14 cellular contexts compared by ENCODE assay signal in the genomic region with DNA sequence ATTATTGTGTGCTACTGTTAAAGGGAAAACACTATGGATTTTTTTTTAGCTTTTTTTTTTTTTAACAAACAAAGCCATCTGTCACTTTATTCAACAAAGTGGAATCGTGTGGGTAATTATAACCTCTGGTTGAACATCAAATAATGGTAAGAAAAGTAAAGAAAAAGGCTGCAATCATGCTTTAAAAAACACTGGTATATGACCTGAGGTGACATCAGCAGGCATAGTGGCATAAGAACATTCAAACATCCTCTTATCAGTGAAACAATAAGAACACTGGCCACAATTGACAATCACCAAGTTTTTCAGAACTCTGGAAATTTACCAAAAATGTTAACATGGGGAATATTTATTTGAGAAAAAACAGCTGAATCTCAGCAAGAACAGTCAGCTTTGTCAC.
"Had no signal": no experiment of that assay in that cellular context is flagged by ENCODE, and none has a peak within 500 bp of the region (broad histone marks: within the 10 kb centered on the region; RNA-seq: fewer than 3 reads in every experiment).

No MANE protein-coding gene starts in this region.

- FAIRE-seq: colon had no signal

- ATAC-seq: gastroesophageal sphincter; left lobe of liver; stimulated activated naive CD8-positive, alpha-beta T cell treated with anti-CD3 and anti-CD28 coated beads, Interleukin-15, amount 100 ng/mL, for 72 hours had no signal

- DNase-seq: activated CD4-positive, alpha-beta T cell treated with anti-CD3 and anti-CD28 coated beads for 1 hour; activated CD4-positive, alpha-beta T cell treated with anti-CD3 and anti-CD28 coated beads, Interleukin-2, amount 50 U/mL, for 48 hours; activated effector memory CD4-positive, alpha-beta T cell treated with anti-CD3 and anti-CD28 coated beads, Interleukin-2, amount 50 U/mL, for 16 hours; activated T-cell treated with anti-CD3 and anti-CD28 coated beads, Interleukin-2, amount 50 U/mL, for 1 hour; adrenal gland; erythroblast; islet precursor cell; midbrain; sigmoid colon; spleen; stimulated activated naive CD8-positive, alpha-beta T cell treated with anti-CD3 and anti-CD28 coated beads, Interleukin-15, amount 100 ng/mL, for 72 hours had no signal
